ENCODE assay signal across 8 cellular contexts in genomic region chr1:21607549-21608529, GRCh38.
DNase-seq lines count a peak whose midpoint lies in the region; ATAC-seq lines count a peak whose summit lies in the region.

No MANE protein-coding gene starts in this region.

- peaks cover 13% of the 10 kb centered on the region for H3K27me3 Mint-ChIP-seq in activated T-cell treated with anti-CD3 and anti-CD28 coated beads, Interleukin-2, amount 50 U/mL, for 4 hours (ENCODE audit: low read depth)

- H3K36me3 Mint-ChIP-seq in activated T-cell treated with anti-CD3 and anti-CD28 coated beads, Interleukin-2, amount 50 U/mL, for 4 hours (ENCODE audit: insufficient read depth) = no peaks in the 10 kb centered on the region

- no peaks in the 10 kb centered on the region for H3K9me3 Mint-ChIP-seq in activated T-cell treated with anti-CD3 and anti-CD28 coated beads, Interleukin-2, amount 50 U/mL, for 4 hours

- intact Hi-C loops in cardiac septum (cut with DNase I) = no loop called here

- peak; percentile 33 for DNase-seq in Ammon's horn (ENCODE audit: low spot score)
- DNase-seq in NAMALWA (ENCODE audit: low spot score) = peak; percentile 96
- peak; percentile 8 for DNase-seq in activated T-cell treated with anti-CD3 and anti-CD28 coated beads, Interleukin-2, amount 50 U/mL, for 4 hours
- peak; percentile 93 for DNase-seq in cardiac septum (ENCODE audit: low spot score)
- DNase-seq in pulmonary artery endothelial cell (ENCODE audit: low read depth, low spot score) = peak; percentile 47
- DNase-seq in NCI-H446 (lab: John Stamatoyannopoulos, UW) = no peak
- DNase-seq in C1 segment of cervical spinal cord (lab: John Stamatoyannopoulos, UW) = no peak

- peak; percentile 64 for ATAC-seq in GM21381 (IDR thresholded peaks at IDR 0.05; ENCODE audit: unreplicated experiment)
- peak; percentile 80 to 88 for ATAC-seq in activated T-cell treated with anti-CD3 and anti-CD28 coated beads, Interleukin-2, amount 50 U/mL, for 4 hours

- H3K4me3 Mint-ChIP-seq in activated T-cell treated with anti-CD3 and anti-CD28 coated beads, Interleukin-2, amount 50 U/mL, for 4 hours = peak overlapping the region; percentile 14

- peaks cover 9% of the 10 kb centered on the region for H3K4me1 Mint-ChIP-seq in activated T-cell treated with anti-CD3 and anti-CD28 coated beads, Interleukin-2, amount 50 U/mL, for 4 hours (ENCODE audit: low read depth)

Comparison
In these comparisons a context has a peak if more than half of its experiments do, and no peak if none do; other contexts are left out.
1. DNase-seq: peak in Ammon's horn (single experiment), NAMALWA (single experiment), activated T-cell treated with anti-CD3 and anti-CD28 coated beads, Interleukin-2, amount 50 U/mL, for 4 hours (single experiment), cardiac septum (single experiment) and pulmonary artery endothelial cell (single experiment); none in NCI-H446 (0 of 2) and C1 segment of cervical spinal cord (0 of 14).